Comparison of ENCODE assay signal across 8 cellular contexts in genomic region chr11:35141538-35141937, GRCh38. TPM values are rescaled to one million over a fixed set of nuclear protein-coding genes. Genes with fewer than 3 reads are reported as not detected.
DNase-seq lines count a peak whose midpoint lies in the region; ATAC-seq lines count a peak whose summit lies in the region.

No MANE protein-coding gene starts in this region.

- H3K9me3 Mint-ChIP-seq in T-helper 1 cell treated with Interleukin-12 subunit alpha and Interleukin-12 subunit beta and Interleukin-4 antibody, amounts not matched to agents 30 μg/mL and 1 μg/mL, for 36 hours: peaks cover under 1% of the 10 kb centered on the region

- H3K27me3 ChIP-seq in esophagus (ENCODE audit: control insufficient read depth in 1 of 2, insufficient read depth in 2 of 2, low read length in 2 of 2): no peaks in the 10 kb centered on the region

- H3K27ac Mint-ChIP-seq in T-helper 1 cell treated with Interleukin-12 subunit alpha and Interleukin-12 subunit beta and Interleukin-4 antibody, amounts not matched to agents 30 μg/mL and 1 μg/mL, for 36 hours: peak overlapping the region; percentile 94

- H3K27ac ChIP-seq in esophagus (ENCODE audit: low read depth in 2 of 2, low read length in 1 of 2): peak overlapping the region; percentile 69 to 91

- intact Hi-C loops in sciatic nerve (cut with DNase I): loop anchor here (10.0 kb wide), 1 partner anchor 1163 kb away; no protein-coding TSS in a partner anchor

- ATAC-seq in sciatic nerve (peak; percentile 9), GM21737 (IDR thresholded peaks at IDR 0.05; ENCODE audit: unreplicated experiment) (no peak)

- peak overlapping the region; percentile 46 to 86 for H3K4me3 ChIP-seq in esophagus (ENCODE audit: low read depth in 1 of 2, low read length in 2 of 2)

- WGBS in esophagus, 2 donors: 19 to 34% methylated on average over 8 of the region's 8 CpGs

- peaks cover 66% of the 10 kb centered on the region for H3K4me1 Mint-ChIP-seq in T-helper 1 cell treated with Interleukin-12 subunit alpha and Interleukin-12 subunit beta and Interleukin-4 antibody, amounts not matched to agents 30 μg/mL and 1 μg/mL, for 36 hours (ENCODE audit: low read depth)

- H3K36me3 ChIP-seq in esophagus (ENCODE audit: control insufficient read depth in 2 of 2, insufficient read depth in 2 of 2, low read length in 1 of 2): no peaks in the 10 kb centered on the region

- H3K4me3 Mint-ChIP-seq in T-helper 1 cell treated with Interleukin-12 subunit alpha and Interleukin-12 subunit beta and Interleukin-4 antibody, amounts not matched to agents 30 μg/mL and 1 μg/mL, for 36 hours: peak overlapping the region; percentile 85

- H3K9me3 ChIP-seq in esophagus (ENCODE audit: control insufficient read depth in 2 of 2, insufficient read depth in 1 of 2, low read depth in 1 of 2, low read length in 1 of 2): no peaks in the 10 kb centered on the region

- DNase-seq in GDM1 (lab: John Stamatoyannopoulos, UW): peak; percentile 48
- peak; percentile 71 for DNase-seq in sciatic nerve (ENCODE audit: low spot score)
- no peak for DNase-seq in NCI-H1930 (lab: John Stamatoyannopoulos, UW)
- DNase-seq in NCI-H146 treated with DMSO at 0.1 percent for 48 hours (lab: John Stamatoyannopoulos, UW; ENCODE audit: unreplicated experiment): no peak
- DNase-seq in DMS153 (lab: John Stamatoyannopoulos, UW): no peak

- H3K27me3 Mint-ChIP-seq in T-helper 1 cell treated with Interleukin-12 subunit alpha and Interleukin-12 subunit beta and Interleukin-4 antibody, amounts not matched to agents 30 μg/mL and 1 μg/mL, for 36 hours (ENCODE audit: low read depth): peaks cover 6% of the 10 kb centered on the region

- peaks cover 2 to 21% of the 10 kb centered on the region in 2 donors for H3K4me1 ChIP-seq in esophagus (ENCODE audit: control insufficient read depth in 2 of 2, insufficient read depth in 2 of 2, low read length in 1 of 2)

- peaks cover 36% of the 10 kb centered on the region for H3K36me3 Mint-ChIP-seq in T-helper 1 cell treated with Interleukin-12 subunit alpha and Interleukin-12 subunit beta and Interleukin-4 antibody, amounts not matched to agents 30 μg/mL and 1 μg/mL, for 36 hours (ENCODE audit: low read depth)

RNA-seq across cellular contexts. Expression of gene CD44, which starts 2.6 kb away (rescaled TPM):
- 100 to 1,000 TPM; 130 to 161 TPM for polyA plus RNA-seq in esophagus
- 188 TPM for total RNA-seq in sciatic nerve

Comparison
In these comparisons a context has a peak if more than half of its experiments do, and no peak if none do; other contexts are left out.
1. DNase-seq: peak in GDM1 (single experiment) and sciatic nerve (single experiment); none in NCI-H1930 (0 of 2), NCI-H146 treated with DMSO at 0.1 percent for 48 hours (single experiment) and DMS153 (single experiment).